ENCODE assay signal across 28 cellular contexts in genomic region chr1:99520121-99520520, GRCh38.
"Had no signal": no experiment of that assay in that cellular context is flagged by ENCODE, and none has a peak within 500 bp of the region (broad histone marks: within the 10 kb centered on the region; RNA-seq: fewer than 3 reads in every experiment).

No MANE protein-coding gene starts in this region.

- ATAC-seq: stimulated activated effector memory CD8-positive, alpha-beta T cell treated with anti-CD3 and anti-CD28 coated beads, Interleukin-12 subunit alpha, Interleukin-12 subunit beta, amount 100 ng/mL, for 72 hours; stimulated activated memory B cell treated with anti-CD40 and anti-IgM and Interleukin-4, amounts not matched to agents 10 μg/mL and 1 μg/mL and 100 μg/mL, for 72 hours; stimulated activated naive B cell treated with anti-CD40 and anti-IgM and Interleukin-4, amounts not matched to agents 10 μg/mL and 1 μg/mL and 100 μg/mL, for 72 hours; stimulated activated naive CD8-positive, alpha-beta T cell treated with anti-CD3 and anti-CD28 coated beads, Interleukin-15, amount 100 ng/mL, for 72 hours; stimulated activated naive CD8-positive, alpha-beta T cell treated with anti-CD3 and anti-CD28 coated beads, Interleukin-15, Interleukin-2, amounts not matched to agents 100 U/mL and 50 U/mL, for 24 hours; upper lobe of right lung had no signal

- FAIRE-seq: urothelium cell line had no signal

- H3K36me3 ChIP-seq: stomach, suprapubic skin, thoracic aorta, thyroid gland, tibial artery, tibial nerve, transverse colon, upper lobe of left lung, upper lobe of right lung, uterus, vagina had no signal

- H3K9me3 ChIP-seq: stomach, suprapubic skin, testis, thoracic aorta, thyroid gland, tibial nerve, transverse colon, upper lobe of left lung, upper lobe of right lung, uterus, vagina had no signal

- H3K9me3 Mint-ChIP-seq: stimulated activated effector memory CD8-positive, alpha-beta T cell treated with anti-CD3 and anti-CD28 coated beads, Interleukin-12 subunit alpha, Interleukin-12 subunit beta, amount 100 ng/mL, for 72 hours; stimulated activated naive B cell treated with anti-CD40 and anti-IgM and Interleukin-4, amounts not matched to agents 10 μg/mL and 1 μg/mL and 100 μg/mL, for 72 hours; stimulated activated naive CD8-positive, alpha-beta T cell treated with anti-CD3 and anti-CD28 coated beads, Interleukin-15, amount 100 ng/mL, for 72 hours had no signal

- H3K4me1 ChIP-seq: stomach, suprapubic skin, testis, thyroid gland, tibial artery, transverse colon, upper lobe of right lung, uterus, vagina had no signal

- H3K36me3 Mint-ChIP-seq: stimulated activated effector memory CD8-positive, alpha-beta T cell treated with anti-CD3 and anti-CD28 coated beads, Interleukin-12 subunit alpha, Interleukin-12 subunit beta, amount 100 ng/mL, for 72 hours; stimulated activated memory B cell treated with anti-CD40 and anti-IgM and Interleukin-4, amounts not matched to agents 10 μg/mL and 1 μg/mL and 100 μg/mL, for 72 hours; stimulated activated naive B cell treated with anti-CD40 and anti-IgM and Interleukin-4, amounts not matched to agents 10 μg/mL and 1 μg/mL and 100 μg/mL, for 72 hours; type B pancreatic cell had no signal

- H3K27me3 ChIP-seq: stomach, suprapubic skin, testis, thyroid gland, tibial artery, tibial nerve, transverse colon, upper lobe of left lung, upper lobe of right lung, uterus, vagina had no signal

- DNase-seq: stimulated activated CD4-positive, alpha-beta T cell treated with anti-CD3 and anti-CD28 coated beads, Interleukin-2, amount 100 ng/mL, for 48 hours; stimulated activated CD4-positive, alpha-beta T cell treated with anti-CD3 and anti-CD28 coated beads, Interleukin-4, amount 100 ng/mL, for 1 hour; stimulated activated CD4-positive, alpha-beta T cell treated with anti-CD3 and anti-CD28 coated beads, Interleukin-4, amount 100 ng/mL, for 24 hours; stimulated activated CD4-positive, alpha-beta T cell treated with anti-CD3 and anti-CD28 coated beads, Interleukin-4, amount 100 ng/mL, for 4 hours; stimulated activated CD8-positive, alpha-beta memory T cell treated with anti-CD3 and anti-CD28 coated beads, Interleukin-4, amount 100 ng/mL, for 48 hours; stimulated activated naive B cell treated with anti-CD40 and anti-IgM and Interleukin-4, amounts not matched to agents 10 μg/mL and 1 μg/mL and 100 μg/mL, for 72 hours; stimulated activated naive CD4-positive, alpha-beta T cell; stimulated activated naive CD4-positive, alpha-beta T cell treated with Interleukin-2 at 50 U/mL for 16 hours; stimulated activated naive CD8-positive, alpha-beta T cell treated with anti-CD3 and anti-CD28 coated beads, Interleukin-15, amount 100 ng/mL, for 72 hours; stimulated activated naive CD8-positive, alpha-beta T cell treated with anti-CD3 and anti-CD28 coated beads, Interleukin-15, Interleukin-2, amounts not matched to agents 100 U/mL and 50 U/mL, for 24 hours; stomach; substantia nigra; testis; thyroid gland; tibial artery; transverse colon; upper lobe of left lung; upper lobe of right lung; uterus had no signal

- H3K27me3 Mint-ChIP-seq: stimulated activated naive B cell treated with anti-CD40 and anti-IgM and Interleukin-4, amounts not matched to agents 10 μg/mL and 1 μg/mL and 100 μg/mL, for 72 hours had no signal

- H3K27ac Mint-ChIP-seq: stimulated activated effector memory CD8-positive, alpha-beta T cell treated with anti-CD3 and anti-CD28 coated beads, Interleukin-12 subunit alpha, Interleukin-12 subunit beta, amount 100 ng/mL, for 72 hours; stimulated activated memory B cell treated with anti-CD40 and anti-IgM and Interleukin-4, amounts not matched to agents 10 μg/mL and 1 μg/mL and 100 μg/mL, for 72 hours; stimulated activated naive B cell treated with anti-CD40 and anti-IgM and Interleukin-4, amounts not matched to agents 10 μg/mL and 1 μg/mL and 100 μg/mL, for 72 hours; stimulated activated naive CD8-positive, alpha-beta T cell treated with anti-CD3 and anti-CD28 coated beads, Interleukin-15, amount 100 ng/mL, for 72 hours; stimulated activated naive CD8-positive, alpha-beta T cell treated with anti-CD3 and anti-CD28 coated beads, Interleukin-15, Interleukin-2, amounts not matched to agents 100 ng/mL and 50 ng/mL, for 24 hours; type B pancreatic cell had no signal

- H3K4me1 Mint-ChIP-seq: stimulated activated effector memory CD8-positive, alpha-beta T cell treated with anti-CD3 and anti-CD28 coated beads, Interleukin-12 subunit alpha, Interleukin-12 subunit beta, amount 100 ng/mL, for 72 hours; stimulated activated memory B cell treated with anti-CD40 and anti-IgM and Interleukin-4, amounts not matched to agents 10 μg/mL and 1 μg/mL and 100 μg/mL, for 72 hours; stimulated activated naive B cell treated with anti-CD40 and anti-IgM and Interleukin-4, amounts not matched to agents 10 μg/mL and 1 μg/mL and 100 μg/mL, for 72 hours; stimulated activated naive CD8-positive, alpha-beta T cell treated with anti-CD3 and anti-CD28 coated beads, Interleukin-15, amount 100 ng/mL, for 72 hours had no signal

- H3K4me3 Mint-ChIP-seq: stimulated activated effector memory CD8-positive, alpha-beta T cell treated with anti-CD3 and anti-CD28 coated beads, Interleukin-12 subunit alpha, Interleukin-12 subunit beta, amount 100 ng/mL, for 72 hours; stimulated activated memory B cell treated with anti-CD40 and anti-IgM and Interleukin-4, amounts not matched to agents 10 μg/mL and 1 μg/mL and 100 μg/mL, for 72 hours; stimulated activated naive B cell treated with anti-CD40 and anti-IgM and Interleukin-4, amounts not matched to agents 10 μg/mL and 1 μg/mL and 100 μg/mL, for 72 hours; stimulated activated naive CD8-positive, alpha-beta T cell treated with anti-CD3 and anti-CD28 coated beads, Interleukin-15, amount 100 ng/mL, for 72 hours; stimulated activated naive CD8-positive, alpha-beta T cell treated with anti-CD3 and anti-CD28 coated beads, Interleukin-15, Interleukin-2, amounts not matched to agents 100 ng/mL and 50 ng/mL, for 24 hours; type B pancreatic cell had no signal

- H3K27ac ChIP-seq: stomach, suprapubic skin, testis, thoracic aorta, thyroid gland, tibial artery, tibial nerve, transverse colon, upper lobe of left lung, upper lobe of right lung, uterus, vagina had no signal

- H3K4me3 ChIP-seq: stomach, suprapubic skin, testis, thoracic aorta, thyroid gland, tibial artery, tibial nerve, transverse colon, upper lobe of left lung, upper lobe of right lung, uterus, vagina had no signal
